9 cellular contexts compared by ENCODE assay signal in genomic region chr12:1531654-1532366, GRCh38.
A peak's percentile ranks its signal among the peaks of the same experiment; 100 is the strongest.
DNase-seq lines count a peak whose midpoint lies in the region; FAIRE-seq and TF ChIP-seq lines count a peak whose summit lies in the region.
"Had no signal": no experiment of that assay in that cellular context is flagged by ENCODE, and none has a peak within 500 bp of the region (broad histone marks: within the 10 kb centered on the region; RNA-seq: fewer than 3 reads in every experiment).

No MANE protein-coding gene starts in this region.

- TF ChIP-seq EP300 in H1 (IDR thresholded peaks at IDR 0.05; ENCODE audit: borderline replicate concordance in 1 of 2, low read depth in 2 of 2, low read length in 2 of 2) = no peak

- H3K56ac ChIP-seq in H1 (replicated peaks; ENCODE audit: insufficient read length, low read depth, low read length) = no peak overlapping the region

- H3K27ac ChIP-seq in H1 (ENCODE audit: low read depth, low read length) = no peak overlapping the region

- CTCF ChIA-PET in H1 (lab: Charles Lee; ENCODE audit: partially characterized antibody) = interaction anchor here (0.5 to 1.5 kb wide), 3 partner anchors 10 to 414 kb away, joined by 3 to 4 read pairs (median 3); no protein-coding TSS in a partner anchor

- no peaks in the 10 kb centered on the region for H3K36me3 ChIP-seq in ES-I3 (ENCODE audit: insufficient read depth, low read length)
- peaks cover 53% of the 10 kb centered on the region for H3K36me3 ChIP-seq in MG63
- H3K36me3 ChIP-seq in H1 (ENCODE audit: control insufficient read depth in 2 of 4, insufficient read depth in 4 of 4, low read length in 3 of 4) = no peaks in the 10 kb centered on the region; a peak in 1 of 8 replicates

- peak overlapping the region; percentile 56 to 82 for H3K4me2 ChIP-seq in H1 (ENCODE audit: insufficient read depth in 1 of 2, low read depth in 2 of 2, low read length in 2 of 2)

- H3K14ac ChIP-seq in H1 (ENCODE audit: insufficient read length) = no peak overlapping the region

- WGBS in H1 (ENCODE audit: extremely low coverage in 1 of 2, insufficient coverage in 1 of 2, insufficient read length in 1 of 2, insufficient replicate concordance in 2 of 2, low coverage in 1 of 2, low lambda C conversion rate in 2 of 2, missing lambda C conversion rate in 1 of 2), 2 experiments = 36% methylated on average over 24 of the region's 26 CpGs; no CpG with 5 or more reads in 1 of the 2 experiments

- peak overlapping the region; percentile 72 for H3K4me3 Mint-ChIP-seq in progenitor cell of endocrine pancreas (ENCODE audit: low read depth)

- H2AK5ac ChIP-seq in H1 (ENCODE audit: low read depth, low read length) = no peak overlapping the region

- H4K5ac ChIP-seq in H1 (ENCODE audit: insufficient read length, low read depth, low read length) = no peak overlapping the region

- H2BK5ac ChIP-seq in H1 (ENCODE audit: low read depth, low read length) = no peak overlapping the region

- no peak for TF ChIP-seq RAD21 in H1 (IDR thresholded peaks at IDR 0.05 in 1 of 2, conservative IDR thresholded peaks at IDR 0.05 in 1 of 2; ENCODE audit: low read depth in 2 of 2, low read length in 2 of 2)

- H2BK15ac ChIP-seq in H1 (ENCODE audit: low read length) = no peak overlapping the region

- H3K27ac Mint-ChIP-seq in progenitor cell of endocrine pancreas = no peak overlapping the region

- no peaks in the 10 kb centered on the region for H3K79me1 ChIP-seq in H1 (ENCODE audit: low read depth, low read length)

- H2BK20ac ChIP-seq in H1 (ENCODE audit: low read length) = no peak overlapping the region

- H2AFZ ChIP-seq in H1 (ENCODE audit: low read length) = 0 out of 2 replicates have a peak overlapping the region, but pooled peaks have one; percentile 22

- no peak overlapping the region for H3K23ac ChIP-seq in H1 (ENCODE audit: insufficient read length)

- H3K79me2 ChIP-seq in H1 (ENCODE audit: control insufficient read depth in 1 of 2, insufficient read depth in 2 of 2, low read length in 2 of 2) = no peaks in the 10 kb centered on the region; a peak in 1 of 4 replicates

- no peak overlapping the region for H4K91ac ChIP-seq in H1 (replicated peaks; ENCODE audit: insufficient read length, low read length)

- H3K4me1 Mint-ChIP-seq in progenitor cell of endocrine pancreas (ENCODE audit: low read depth) = peaks cover 16% of the 10 kb centered on the region

- no peaks in the 10 kb centered on the region for H3K9me3 ChIP-seq in ES-I3 (ENCODE audit: control insufficient read depth, insufficient read depth, low read length)
- H3K9me3 ChIP-seq in MG63 = no peaks in the 10 kb centered on the region
- H3K9me3 ChIP-seq in H1 (ENCODE audit: insufficient read depth in 2 of 2, low read depth in 1 of 2, low read length in 1 of 2) = no peaks in the 10 kb centered on the region

- 0 out of 2 replicates have a peak overlapping the region, but pooled peaks have one; percentile 39 for H2BK12ac ChIP-seq in H1 (ENCODE audit: low read depth, low read length)

- TF ChIP-seq POLR2A in H1 (IDR thresholded peaks at IDR 0.05; ENCODE audit: control extremely low read depth in 1 of 2, low read depth in 2 of 2, low read length in 2 of 2) = no peak

- DNase-seq in MG63 (no peak), H1 (ENCODE audit: low read depth in 1 of 2, low spot score in 2 of 2) (no peak), progenitor cell of endocrine pancreas (ENCODE audit: low spot score, unreplicated experiment) (no peak), NCI-H510A treated with DMSO at 0.1 percent for 48 hours (lab: John Stamatoyannopoulos, UW) (no peak), retina (no peak), DMS153 (lab: John Stamatoyannopoulos, UW) (no peak), NCI-H2171 (lab: John Stamatoyannopoulos, UW) (no peak)
- DNase-seq: SW 1271 had no signal

- H4K8ac ChIP-seq in H1 (ENCODE audit: extremely low read depth, insufficient read depth, low read length) = no peak overlapping the region; the same call in 1 of the 2 replicates

- H3K27me3 ChIP-seq in MG63 (no peaks in the 10 kb centered on the region), H1 (replicated peaks in 1 of 4; ENCODE audit: control insufficient read depth in 3 of 4, extremely low read depth in 1 of 4, insufficient read depth in 3 of 4, low read length in 3 of 4) (peaks cover 55 to 83% (median 72%) of the 10 kb centered on the region in 4 experiments)

- H3K18ac ChIP-seq in H1 (ENCODE audit: extremely low read depth, low read length) = no peak overlapping the region

- no peak for FAIRE-seq in H1 (lab: Jason Lieb, UNC)

- no peaks in the 10 kb centered on the region for H3K9me3 Mint-ChIP-seq in progenitor cell of endocrine pancreas (ENCODE audit: low read depth)

- no peaks in the 10 kb centered on the region for H3K4me1 ChIP-seq in ES-I3 (ENCODE audit: insufficient read depth, low read length)
- peaks cover 0 to 5% (median 4%) of the 10 kb centered on the region in 4 experiments; a peak in 5 of 7 replicates for H3K4me1 ChIP-seq in H1 (replicated peaks in 1 of 4; ENCODE audit: control insufficient read depth in 3 of 4, insufficient read depth in 4 of 4, low read length in 3 of 4)

- peaks cover 0 to 9% of the 10 kb centered on the region in 2 experiments for H4K20me1 ChIP-seq in H1 (replicated peaks in 1 of 2; ENCODE audit: control insufficient read depth in 1 of 2, insufficient read depth in 2 of 2, low read length in 2 of 2)

- H3K9ac ChIP-seq in ES-I3 (ENCODE audit: low read depth, low read length) = peak overlapping the region; percentile 67; the same call in 1 of the 2 replicates
- H3K9ac ChIP-seq in H1 (replicated peaks in 1 of 4; ENCODE audit: extremely low read depth in 1 of 4, low read depth in 3 of 4, low read length in 3 of 4) = no peak overlapping the region

- H3K4ac ChIP-seq in H1 (replicated peaks; ENCODE audit: insufficient read length, low read depth, low read length) = no peak overlapping the region

- peaks cover 65% of the 10 kb centered on the region for H3K27me3 Mint-ChIP-seq in progenitor cell of endocrine pancreas

- peaks cover 2% of the 10 kb centered on the region; the same call in 1 of the 2 replicates for H3K23me2 ChIP-seq in H1 (ENCODE audit: low read depth, low read length)

- no peaks in the 10 kb centered on the region for H3K36me3 Mint-ChIP-seq in progenitor cell of endocrine pancreas (ENCODE audit: insufficient read depth)

- H3K4me3 ChIP-seq in MG63 (peak overlapping the region; percentile 78), H1 (ENCODE audit: extremely low read depth in 1 of 4, insufficient read depth in 2 of 4, low read depth in 3 of 4, low read length in 4 of 4) (peak overlapping the region; percentile 19 to 62 (median 30); a peak in 7 of 8 replicates)

- TF ChIP-seq CTCF in H1 (IDR thresholded peaks at IDR 0.05; ENCODE audit: control extremely low read depth in 1 of 3, insufficient read depth in 1 of 3, low read depth in 1 of 3, low read length in 3 of 3) = no peak
- no peak for TF ChIP-seq CTCF in progenitor cell of endocrine pancreas (IDR thresholded peaks at IDR 0.05; ENCODE audit: unreplicated experiment)

- no peak overlapping the region for H2BK120ac ChIP-seq in H1 (replicated peaks; ENCODE audit: low read depth, low read length)

- POLR2A ChIA-PET in H1 (lab: Charles Lee; ENCODE audit: partially characterized antibody) = no interaction called here

TF ChIP-seq in H1, 55 proteins besides CTCF, POLR2A, EP300 and RAD21 (continues in another document):
- TF ChIP-seq EZH2 (IDR thresholded peaks at IDR 0.05; ENCODE audit: low read depth, low read length, severe bottlenecking) (peak; percentile 96), CREB1 (IDR thresholded peaks at IDR 0.05) (no peak), USF2 (IDR thresholded peaks at IDR 0.05; ENCODE audit: low read length) (no peak), YY1 (IDR thresholded peaks at IDR 0.05; ENCODE audit: low read depth, low read length) (no peak), TEAD4 (IDR thresholded peaks at IDR 0.05; ENCODE audit: low read depth, low read length) (no peak), ASH2L (IDR thresholded peaks at IDR 0.05; ENCODE audit: low read length) (no peak), CBX8 (IDR thresholded peaks at IDR 0.05; ENCODE audit: borderline replicate concordance, low read depth, low read length) (no peak), MAX (IDR thresholded peaks at IDR 0.05) (no peak), JUN (IDR thresholded peaks at IDR 0.05; ENCODE audit: low read depth, low read length) (no peak), PHF8 (conservative IDR thresholded peaks at IDR 0.05; ENCODE audit: low read depth, low read length) (no peak), NRF1 (IDR thresholded peaks at IDR 0.05; ENCODE audit: low read depth, low read length) (no peak), CBX5 (IDR thresholded peaks at IDR 0.05; ENCODE audit: low read depth, low read length) (no peak), EGR1 (IDR thresholded peaks at IDR 0.05; ENCODE audit: borderline replicate concordance, low read depth, low read length) (no peak), GTF2F1 (IDR thresholded peaks at IDR 0.05; ENCODE audit: borderline replicate concordance, low read depth, low read length) (no peak), SUZ12 (IDR thresholded peaks at IDR 0.05; ENCODE audit: low read length) (peak; percentile 96; the same call in 1 of the 2 replicates), ATF2 (IDR thresholded peaks at IDR 0.05; ENCODE audit: low read length) (no peak), CEBPB (IDR thresholded peaks at IDR 0.05; ENCODE audit: low read depth, low read length) (no peak), SAP30 (IDR thresholded peaks at IDR 0.05; ENCODE audit: insufficient read depth, insufficient replicate concordance, low read length) (no peak)
